ENCODE assay signal across 8 cellular contexts in the genomic region with DNA sequence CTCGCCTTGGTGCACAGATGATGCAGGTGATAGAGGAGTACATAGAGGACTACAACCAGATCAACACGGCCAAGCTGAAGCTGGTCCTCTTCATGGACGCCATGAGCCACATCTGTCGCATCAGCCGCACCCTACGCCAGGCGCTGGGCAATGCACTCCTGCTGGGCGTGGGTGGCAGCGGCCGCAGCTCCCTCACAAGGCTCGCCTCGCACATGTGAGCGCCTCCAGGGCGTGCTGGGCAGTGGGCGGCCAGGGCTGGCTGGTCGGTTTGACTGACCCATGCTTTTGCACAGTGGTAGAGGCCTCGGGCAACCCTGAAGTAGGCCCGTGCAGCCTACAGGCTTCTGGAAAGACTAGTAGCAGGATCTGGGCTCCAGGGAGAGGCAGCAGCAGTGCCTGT.
"Had no signal": no experiment of that assay in that cellular context is flagged by ENCODE, and none has a peak within 500 bp of the region (broad histone marks: within the 10 kb centered on the region; RNA-seq: fewer than 3 reads in every experiment).

No MANE protein-coding gene starts in this region.

- ATAC-seq: HCT116, HepG2 had no signal

- DNase-seq: GM23248, GOT3, H7, HFFc6, KBM-7 had no signal

- H3K4me3 Mint-ChIP-seq: HFFc6, IgD-negative memory B cell had no signal

- H3K27me3 Mint-ChIP-seq: IgD-negative memory B cell had no signal

- H3K9me3 Mint-ChIP-seq: HFFc6, IgD-negative memory B cell had no signal

- H3K27ac Mint-ChIP-seq: HFFc6 had no signal
